ENCODE assay signal across 23 cellular contexts in the genomic region with DNA sequence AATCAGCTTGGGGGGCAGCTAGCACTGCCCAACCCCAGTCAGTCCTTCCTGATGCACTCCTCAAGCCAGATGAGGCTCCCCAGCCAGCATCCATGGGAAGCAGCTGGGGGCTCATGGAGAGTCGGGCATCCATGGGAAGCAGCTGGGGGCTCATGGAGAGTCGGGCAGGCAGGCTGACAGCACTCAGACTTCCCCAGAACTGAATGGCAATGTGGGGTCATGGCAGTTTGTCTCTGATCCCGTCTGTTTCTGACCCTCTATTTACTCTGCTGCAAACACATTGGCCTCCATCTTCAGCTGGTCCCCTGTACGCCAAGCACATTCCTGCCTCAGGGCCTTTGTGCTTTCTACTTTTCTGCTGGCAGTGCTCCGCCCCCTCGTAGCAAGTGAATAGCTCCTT.
"Had no signal": no experiment of that assay in that cellular context is flagged by ENCODE, and none has a peak within 500 bp of the region (broad histone marks: within the 10 kb centered on the region; RNA-seq: fewer than 3 reads in every experiment).

No MANE protein-coding gene starts in this region.

- H3K9me3 ChIP-seq: gastrocnemius medialis, left lung, right atrium auricular region, stomach, thyroid gland had no signal

- H3K79me2 ChIP-seq: parathyroid adenoma had no signal

- H3K9me3 Mint-ChIP-seq: dendritic cell treated with granulocyte-macrophage colony-stimulating factor and Interleukin-4, amounts not matched to agents 40 ng/mL and 50 ng/mL, for 4 days; nephron progenitor cell had no signal

- H3K9ac ChIP-seq: parathyroid adenoma had no signal

- H3K4me2 ChIP-seq: smooth muscle cell had no signal

- H3K27me3 ChIP-seq: right atrium auricular region, thyroid gland had no signal

- H3K27ac ChIP-seq: gastrocnemius medialis, left lung, right atrium auricular region, stomach, thyroid gland had no signal

- DNase-seq: caudate nucleus; cerebellar nuclear complex; effector memory CD4-positive, alpha-beta T cell; erythroblast; gastrocnemius medialis; kidney; left lung; naive thymus-derived CD8-positive, alpha-beta T cell; nephron progenitor cell; occipital lobe; stimulated activated CD4-positive, alpha-beta T cell treated with anti-CD3 and anti-CD28 coated beads, Interleukin-12 subunit alpha, Interleukin-12 subunit beta, amount 100 ng/mL, for 4 hours; stimulated activated CD4-positive, alpha-beta T cell treated with anti-CD3 and anti-CD28 coated beads, Interleukin-1b, Interleukin-23, amount 100 ng/mL, for 48 hours; stimulated activated CD4-positive, alpha-beta T cell treated with anti-CD3 and anti-CD28 coated beads, Interleukin-4, amount 100 ng/mL, for 1 hour; stimulated activated CD8-positive, alpha-beta memory T cell treated with anti-CD3 and anti-CD28 coated beads, Interleukin-4, amount 100 ng/mL, for 48 hours; stimulated activated naive CD4-positive, alpha-beta T cell; stomach; thyroid gland had no signal

- ATAC-seq: gastrocnemius medialis; left lung; naive thymus-derived CD8-positive, alpha-beta T cell; sciatic nerve had no signal

- H2AFZ ChIP-seq: parathyroid adenoma had no signal

- H3K36me3 ChIP-seq: gastrocnemius medialis, left lung, right atrium auricular region, stomach, thyroid gland had no signal

- H3K27ac Mint-ChIP-seq: dendritic cell treated with granulocyte-macrophage colony-stimulating factor and Interleukin-4, amounts not matched to agents 40 ng/mL and 50 ng/mL, for 4 days; naive thymus-derived CD8-positive, alpha-beta T cell; nephron progenitor cell; progenitor cell of endocrine pancreas had no signal

- H3K4me3 Mint-ChIP-seq: dendritic cell treated with granulocyte-macrophage colony-stimulating factor and Interleukin-4, amounts not matched to agents 40 ng/mL and 50 ng/mL, for 4 days; naive thymus-derived CD8-positive, alpha-beta T cell; nephron progenitor cell had no signal

- H3K4me3 ChIP-seq: gastrocnemius medialis, left lung, right atrium auricular region, smooth muscle cell, stomach, thyroid gland had no signal

- H3K4me1 ChIP-seq: gastrocnemius medialis, thyroid gland had no signal

- H3K36me3 Mint-ChIP-seq: naive thymus-derived CD8-positive, alpha-beta T cell had no signal
